In genomic region chrX:149540133-149540620, GRCh38 we compare ENCODE assay signal across 8 cellular contexts. TPM values are rescaled to one million over a fixed set of nuclear protein-coding genes. Genes with fewer than 3 reads are reported as not detected.
A peak's percentile ranks its signal among the peaks of the same experiment; 100 is the strongest.
DNase-seq lines count a peak whose midpoint lies in the region; ATAC-seq and TF ChIP-seq lines count a peak whose summit lies in the region.

No MANE protein-coding gene starts in this region.

- H3K4me3 Mint-ChIP-seq in dendritic cell treated with granulocyte-macrophage colony-stimulating factor and Interleukin-4, amounts not matched to agents 40 ng/mL and 50 ng/mL, for 4 days: peak overlapping the region; percentile 96

- H3K27ac Mint-ChIP-seq in dendritic cell treated with granulocyte-macrophage colony-stimulating factor and Interleukin-4, amounts not matched to agents 40 ng/mL and 50 ng/mL, for 4 days: peak overlapping the region; percentile 100

- H3K36me3 Mint-ChIP-seq in dendritic cell treated with granulocyte-macrophage colony-stimulating factor and Interleukin-4, amounts not matched to agents 40 ng/mL and 50 ng/mL, for 4 days (ENCODE audit: low read depth): peaks cover 43% of the 10 kb centered on the region

- H3K4me1 Mint-ChIP-seq in dendritic cell treated with granulocyte-macrophage colony-stimulating factor and Interleukin-4, amounts not matched to agents 40 ng/mL and 50 ng/mL, for 4 days (ENCODE audit: low read depth): peaks cover 32% of the 10 kb centered on the region

- DNase-seq in NCI-H524 (lab: John Stamatoyannopoulos, UW) (peak; percentile 94 to 96), lower leg skin (ENCODE audit: low spot score in 2 of 2) (peak; percentile 89 to 97), cerebellar nuclear complex (lab: John Stamatoyannopoulos, UW) (no peak)
- DNase-seq in activated CD4-positive, alpha-beta T cell treated with anti-CD3 and anti-CD28 coated beads, Interleukin-2, amount 50 U/mL, for 4 hours: peak; percentile 90 to 91
- peak; percentile 89 for DNase-seq in stimulated activated CD4-positive, alpha-beta T cell treated with anti-CD3 and anti-CD28 coated beads, Interleukin-4, amount 100 ng/mL, for 1 hour

- H3K27me3 Mint-ChIP-seq in dendritic cell treated with granulocyte-macrophage colony-stimulating factor and Interleukin-4, amounts not matched to agents 40 ng/mL and 50 ng/mL, for 4 days: no peaks in the 10 kb centered on the region

- H3K9me3 Mint-ChIP-seq in dendritic cell treated with granulocyte-macrophage colony-stimulating factor and Interleukin-4, amounts not matched to agents 40 ng/mL and 50 ng/mL, for 4 days: no peaks in the 10 kb centered on the region

- no peak for TF ChIP-seq POLR2A in lower leg skin (IDR thresholded peaks at IDR 0.05)

- no peak overlapping the region for H3K4me3 ChIP-seq in lower leg skin (ENCODE audit: low read depth, poor library complexity, severe bottlenecking)

- no peak for TF ChIP-seq CTCF in lower leg skin (IDR thresholded peaks at IDR 0.05)

- 0 to 39% methylated on average over 14 to 24 of the region's 24 CpGs for WGBS in lower leg skin, 2 donors

- intact Hi-C loops in dendritic cell treated with granulocyte-macrophage colony-stimulating factor and Interleukin-4, amounts not matched to agents 40 ng/mL and 50 ng/mL, for 4 days (cut with micrococcal nuclease): loop anchor here (2.0 kb wide), 1 partner anchor 35 kb away; the partner anchor contains the start of gene IDS
- intact Hi-C loops in lower leg skin (cut with DNase I; ENCODE audit: low total_unique reads): no loop called here

- ATAC-seq in GM18520 (IDR thresholded peaks at IDR 0.05; ENCODE audit: unreplicated experiment): peak; percentile 5
- peak; percentile 9 for ATAC-seq in HG03159 (IDR thresholded peaks at IDR 0.05; ENCODE audit: unreplicated experiment)

RNA-seq across cellular contexts. Expression of gene EOLA1, which starts 0.6 kb away (rescaled TPM):
- 10 to 100 TPM in 3 of 4 donors, 1 to 10 TPM in 1; 3.9 to 13.4 (median 11.5) TPM for total RNA-seq in lower leg skin

RNA-seq across cellular contexts. Expression of gene HSFX3, which starts 9.5 kb away (rescaled TPM):
- total RNA-seq in lower leg skin: not detected

RNA-seq across cellular contexts. Expression of gene IDS, which starts 35.1 kb away (rescaled TPM):
- total RNA-seq in lower leg skin: 10 to 100 TPM; 57.2 to 79.5 (median 70.7) TPM

RNA-seq across cellular contexts. Expression of gene MAGEA9B, which starts 47.1 kb away (rescaled TPM):
- total RNA-seq in lower leg skin: not detected

RNA-seq across cellular contexts. Expression of gene HSFX2, which starts 54.9 kb away (rescaled TPM):
- not detected for total RNA-seq in lower leg skin

Comparison
In these comparisons a context has a peak if more than half of its experiments do, and no peak if none do; other contexts are left out.
1. DNase-seq: peak in NCI-H524 (2 of 2), activated CD4-positive, alpha-beta T cell treated with anti-CD3 and anti-CD28 coated beads, Interleukin-2, amount 50 U/mL, for 4 hours (2 of 2), lower leg skin (2 of 2) and stimulated activated CD4-positive, alpha-beta T cell treated with anti-CD3 and anti-CD28 coated beads, Interleukin-4, amount 100 ng/mL, for 1 hour (single experiment); none in cerebellar nuclear complex (0 of 2).